Comparison of ENCODE assay signal across 19 cellular contexts in genomic region chr16:53112015-53112414, GRCh38. TPM values are rescaled to one million over a fixed set of nuclear protein-coding genes. Genes with fewer than 3 reads are reported as not detected.
DNase-seq lines count a peak whose midpoint lies in the region; ATAC-seq, FAIRE-seq and TF ChIP-seq lines count a peak whose summit lies in the region.
"Had no signal": no experiment of that assay in that cellular context is flagged by ENCODE, and none has a peak within 500 bp of the region (broad histone marks: within the 10 kb centered on the region; RNA-seq: fewer than 3 reads in every experiment).

No MANE protein-coding gene starts in this region.

- no peaks in the 10 kb centered on the region for H3K27me3 Mint-ChIP-seq in WTC11 (ENCODE audit: low read depth)
- H3K27me3 Mint-ChIP-seq: activated CD4-positive, alpha-beta memory T cell treated with anti-CD3 and anti-CD28 coated beads for 36 hours; activated naive CD4-positive, alpha-beta T cell treated with anti-CD3 and anti-CD28 coated beads, Interleukin-2, amount 10 ng/mL, durations not matched to agents 7 days and 5 days; CD4-positive, CD25-positive, alpha-beta regulatory T cell; T-cell had no signal

- no peaks in the 10 kb centered on the region for H3K36me3 ChIP-seq in A673 (ENCODE audit: insufficient read depth, low read length, poor library complexity, severe bottlenecking)
- H3K36me3 ChIP-seq: ascending aorta, WERI-Rb-1 had no signal

- peaks cover 6% of the 10 kb centered on the region; the same call in 1 of the 2 replicates for H3K4me1 Mint-ChIP-seq in WTC11
- H3K4me1 Mint-ChIP-seq: activated naive CD4-positive, alpha-beta T cell treated with anti-CD3 and anti-CD28 coated beads, Interleukin-2, amount 10 ng/mL, durations not matched to agents 7 days and 5 days; CD4-positive, CD25-positive, alpha-beta regulatory T cell; T-cell had no signal

- H3K9me3 Mint-ChIP-seq in WTC11 = no peaks in the 10 kb centered on the region
- H3K9me3 Mint-ChIP-seq: activated CD4-positive, alpha-beta memory T cell treated with anti-CD3 and anti-CD28 coated beads for 36 hours; activated naive CD4-positive, alpha-beta T cell treated with anti-CD3 and anti-CD28 coated beads, Interleukin-2, amount 10 ng/mL, durations not matched to agents 7 days and 5 days; CD4-positive, CD25-positive, alpha-beta regulatory T cell; T-cell had no signal

- no peak for FAIRE-seq in GM19239 (lab: Jason Lieb, UNC)

- H3K9me3 ChIP-seq in A673 (ENCODE audit: low read depth, low read length, poor library complexity, severe bottlenecking) = no peaks in the 10 kb centered on the region
- H3K9me3 ChIP-seq: ascending aorta had no signal

- intact Hi-C loops in A673 (cut with micrococcal nuclease; ENCODE audit: unreplicated experiment) (no loop called here), left colon (cut with DNase I, micrococcal nuclease) (no loop called here), dorsolateral prefrontal cortex (cut with DNase I) (no loop called here)

- H3K4me3 Mint-ChIP-seq in WTC11 = no peak overlapping the region
- H3K4me3 Mint-ChIP-seq: activated CD4-positive, alpha-beta memory T cell treated with anti-CD3 and anti-CD28 coated beads for 36 hours; activated naive CD4-positive, alpha-beta T cell treated with anti-CD3 and anti-CD28 coated beads, Interleukin-2, amount 10 ng/mL, durations not matched to agents 7 days and 5 days; CD4-positive, CD25-positive, alpha-beta regulatory T cell; T-cell had no signal

- DNase-seq in A673 (ENCODE audit: low spot score) (no peak), WTC11 (ENCODE audit: low spot score) (no peak), left colon (no peak), UCSD-AML1 (lab: John Stamatoyannopoulos, UW; ENCODE audit: unreplicated experiment) (no peak), dorsolateral prefrontal cortex (no peak), GM19239 (ENCODE audit: insufficient read length, low spot score) (no peak)
- DNase-seq in stimulated activated CD4-positive, alpha-beta T cell treated with anti-CD3 and anti-CD28 coated beads, Interleukin-12 subunit alpha, Interleukin-12 subunit beta, amount 100 ng/mL, for 4 hours = no peak
- DNase-seq: ACHN; activated CD4-positive, alpha-beta memory T cell treated with anti-CD3 and anti-CD28 coated beads for 36 hours; activated naive CD4-positive, alpha-beta T cell treated with anti-CD3 and anti-CD28 coated beads, Interleukin-2, amount 10 ng/mL, durations not matched to agents 7 days and 5 days; activated T-cell treated with anti-CD3 and anti-CD28 coated beads for 4 hours; CD4-positive, CD25-positive, alpha-beta regulatory T cell; NCI-H524; SHP77; T-cell; WERI-Rb-1 had no signal

- CTCF ChIA-PET in A673 (lab: Charles Lee) (interaction anchor here (0.6 kb wide), 1 partner anchor 57 kb away, joined by 3 read pairs; no protein-coding TSS in a partner anchor), WTC11 (lab: Charles Lee) (interaction anchor here (1.7 kb wide), 1 partner anchor 57 kb away, joined by 6 read pairs; the partner anchor contains the start of gene CHD9)

- peak overlapping the region; percentile 2 for H3K27ac ChIP-seq in A673 (ENCODE audit: low read depth, low read length, poor library complexity, severe bottlenecking)
- H3K27ac ChIP-seq in dorsolateral prefrontal cortex = no peak overlapping the region
- H3K27ac ChIP-seq: WERI-Rb-1 had no signal

- BruUV-seq in A673 (replicated peaks; lab: Mats Ljungman, UMichigan) = no TSS peak

- no peaks in the 10 kb centered on the region for H3K27me3 ChIP-seq in A673 (replicated peaks; ENCODE audit: insufficient read depth, low read depth, low read length, poor library complexity)
- H3K27me3 ChIP-seq in dorsolateral prefrontal cortex = no peaks in the 10 kb centered on the region
- H3K27me3 ChIP-seq: ascending aorta had no signal

- no peaks in the 10 kb centered on the region for H3K36me3 Mint-ChIP-seq in WTC11
- H3K36me3 Mint-ChIP-seq: activated CD4-positive, alpha-beta memory T cell treated with anti-CD3 and anti-CD28 coated beads for 36 hours; activated naive CD4-positive, alpha-beta T cell treated with anti-CD3 and anti-CD28 coated beads, Interleukin-2, amount 10 ng/mL, durations not matched to agents 7 days and 5 days; CD4-positive, CD25-positive, alpha-beta regulatory T cell; T-cell had no signal

- H3K4me3 ChIP-seq in A673 (ENCODE audit: low read depth, low read length, poor library complexity, severe bottlenecking) = no peak overlapping the region
- no peak overlapping the region for H3K4me3 ChIP-seq in dorsolateral prefrontal cortex
- H3K4me3 ChIP-seq: ascending aorta had no signal

- peaks cover 9% of the 10 kb centered on the region for H3K4me1 ChIP-seq in A673 (ENCODE audit: insufficient read depth, low read length, poor library complexity, severe bottlenecking)
- H3K4me1 ChIP-seq: ascending aorta had no signal

- ATAC-seq in GM21529 (IDR thresholded peaks at IDR 0.05; ENCODE audit: unreplicated experiment) (peak; percentile 16), WTC11 (no peak), left colon (peak; percentile 4)
- ATAC-seq: T-cell had no signal

- H3K27ac Mint-ChIP-seq in WTC11 = peak overlapping the region; percentile 29; the same call in 1 of the 2 replicates
- H3K27ac Mint-ChIP-seq: activated CD4-positive, alpha-beta memory T cell treated with anti-CD3 and anti-CD28 coated beads for 36 hours; activated naive CD4-positive, alpha-beta T cell treated with anti-CD3 and anti-CD28 coated beads, Interleukin-2, amount 10 ng/mL, durations not matched to agents 7 days and 5 days; CD4-positive, CD25-positive, alpha-beta regulatory T cell; T-cell had no signal

- TF ChIP-seq CTCF in A673 (conservative IDR thresholded peaks at IDR 0.05; ENCODE audit: low read depth, low read length) (no peak), WTC11 (IDR thresholded peaks at IDR 0.05) (no peak), dorsolateral prefrontal cortex (IDR thresholded peaks at IDR 0.05 in 54 of 56, conservative IDR thresholded peaks at IDR 0.05 in 2 of 56; ENCODE audit: low read depth in 1 of 56, partially characterized antibody in 56 of 56) (no peak)

- POLR2A ChIA-PET in A673 (lab: Charles Lee; ENCODE audit: low non-redundant PET) (no interaction called here), WTC11 (lab: Charles Lee) (no interaction called here)

TF ChIP-seq in WTC11, 78 proteins besides CTCF, POLR2A, EP300 and RAD21:
- no peak for TF ChIP-seq JUN (CRISPR knock-in tag; IDR thresholded peaks at IDR 0.05)
- TF ChIP-seq, protein P1, sequence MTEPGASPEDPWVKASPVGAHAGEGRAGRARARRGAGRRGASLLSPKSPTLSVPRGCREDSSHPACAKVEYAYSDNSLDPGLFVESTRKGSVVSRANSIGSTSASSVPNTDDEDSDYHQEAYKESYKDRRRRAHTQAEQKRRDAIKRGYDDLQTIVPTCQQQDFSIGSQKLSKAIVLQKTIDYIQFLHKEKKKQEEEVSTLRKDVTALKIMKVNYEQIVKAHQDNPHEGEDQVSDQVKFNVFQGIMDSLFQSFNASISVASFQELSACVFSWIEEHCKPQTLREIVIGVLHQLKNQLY (CRISPR knock-in tag; IDR thresholded peaks at IDR 0.05) = no peak
- TF ChIP-seq NFE2L1 (CRISPR knock-in tag; IDR thresholded peaks at IDR 0.05) = no peak
- no peak for TF ChIP-seq STAT6 (CRISPR knock-in tag; conservative IDR thresholded peaks at IDR 0.05; ENCODE audit: low read depth)
- TF ChIP-seq TP53 (CRISPR knock-in tag; IDR thresholded peaks at IDR 0.05) = no peak
TF ChIP-seq in WTC11: peak in this region for 0.

RNA-seq across cellular contexts. Expression of gene CHD9, which starts 57.2 kb away (rescaled TPM):
- total RNA-seq in A673 (2021) = 64.1 and 76.8 TPM in 2 replicates
- total RNA-seq in WTC11 (2021) = 29.8 to 34.3 TPM (median 31.3 TPM) in 3 replicates
- 10 to 100 TPM; 68.6 to 73.7 TPM for total RNA-seq in left colon
- total RNA-seq in dorsolateral prefrontal cortex = 100 to 1,000 TPM; 104 to 179 (median 138) TPM

RNA-seq across cellular contexts. Expression of gene CHD9NB, which starts 59.3 kb away (rescaled TPM):
- total RNA-seq in A673 (2021) (3.8 and 4.3 TPM in 2 replicates), WTC11 (2021) (2.9 to 3.5 TPM (median 3.0 TPM) in 3 replicates), left colon (1 to 10 TPM; 5.0 to 6.1 TPM), dorsolateral prefrontal cortex (1 to 10 TPM in 6 of 120 experiments, under 1 TPM in 41, not detected in 73; 0.26 to 2.4 (median 0.57) TPM)
- total RNA-seq: CD4-positive, CD25-positive, alpha-beta regulatory T cell; mononuclear cell; T-cell had no signal
